Comparison of ENCODE assay signal across 11 cellular contexts in genomic region chr1:85224734-85225623, GRCh38. TPM values are rescaled to one million over a fixed set of nuclear protein-coding genes. Genes with fewer than 3 reads are reported as not detected.
DNase-seq lines count a peak whose midpoint lies in the region; ATAC-seq, FAIRE-seq and TF ChIP-seq lines count a peak whose summit lies in the region.
"Had no signal": no experiment of that assay in that cellular context is flagged by ENCODE, and none has a peak within 500 bp of the region (broad histone marks: within the 10 kb centered on the region; RNA-seq: fewer than 3 reads in every experiment).

No MANE protein-coding gene starts in this region.

- TF ChIP-seq CTCF in HEK293 (tag by site-specific recombination; IDR thresholded peaks at IDR 0.05) (no peak), foreskin keratinocyte (conservative IDR thresholded peaks at IDR 0.05) (no peak), pancreas (IDR thresholded peaks at IDR 0.05) (no peak), GM10266 (IDR thresholded peaks at IDR 0.05; ENCODE audit: control insufficient read depth, insufficient read depth, low read depth, missing control alignments) (no peak)

- no peak overlapping the region for H3K4me3 Mint-ChIP-seq in activated CD8-positive, alpha-beta T cell treated with anti-CD3 and anti-CD28 coated beads, Interleukin-2, amount 10 ng/mL, durations not matched to agents 7 days and 5 days
- H3K4me3 Mint-ChIP-seq: activated CD4-positive, alpha-beta memory T cell treated with anti-CD3 and anti-CD28 coated beads for 36 hours; central memory CD8-positive, alpha-beta T cell had no signal

- 12 to 14% methylated on average over 3 of the region's 3 CpGs for WGBS in pancreas, 2 donors

- ATAC-seq in foreskin keratinocyte: peak; percentile 85
- ATAC-seq in pancreas: peak; percentile 85 to 93 (median 92)
- no peak for ATAC-seq in activated CD8-positive, alpha-beta T cell treated with anti-CD3 and anti-CD28 coated beads, Interleukin-2, amount 10 ng/mL, durations not matched to agents 7 days and 5 days

- H3K4me1 ChIP-seq in HEK293 (ENCODE audit: control insufficient read depth, insufficient read depth, low read length): peaks cover 14% of the 10 kb centered on the region
- peaks cover 8% of the 10 kb centered on the region for H3K4me1 ChIP-seq in foreskin keratinocyte
- peaks cover 27 to 37% (median 36%) of the 10 kb centered on the region in 3 donors for H3K4me1 ChIP-seq in pancreas

- DNase-seq in NCI-H526 (lab: John Stamatoyannopoulos, UW) (peak; percentile 73 to 86), foreskin keratinocyte (peak in 1 of 2 donors; percentile 76), pancreas (peak; percentile 66 to 92 (median 75)), GM10266 (ENCODE audit: extremely low spot score) (no peak), NCI-H446 (lab: John Stamatoyannopoulos, UW) (no peak), AML-193 (lab: John Stamatoyannopoulos, UW) (no peak)
- DNase-seq in activated CD8-positive, alpha-beta T cell treated with anti-CD3 and anti-CD28 coated beads, Interleukin-2, amount 10 ng/mL, durations not matched to agents 7 days and 5 days: no peak
- DNase-seq: activated CD4-positive, alpha-beta memory T cell treated with anti-CD3 and anti-CD28 coated beads for 36 hours; stimulated activated CD4-positive, alpha-beta T cell treated with anti-CD3 and anti-CD28 coated beads, Interleukin-2, amount 100 ng/mL, for 24 hours had no signal

- H3K9me3 ChIP-seq in HEK293 (ENCODE audit: control insufficient read depth, insufficient read depth, low read depth, low read length): no peaks in the 10 kb centered on the region
- H3K9me3 ChIP-seq in pancreas: no peaks in the 10 kb centered on the region

- no peaks in the 10 kb centered on the region for H3K36me3 Mint-ChIP-seq in activated CD8-positive, alpha-beta T cell treated with anti-CD3 and anti-CD28 coated beads, Interleukin-2, amount 10 ng/mL, durations not matched to agents 7 days and 5 days (ENCODE audit: low read depth)
- H3K36me3 Mint-ChIP-seq: activated CD4-positive, alpha-beta memory T cell treated with anti-CD3 and anti-CD28 coated beads for 36 hours had no signal

- no peaks in the 10 kb centered on the region for H3K27me3 ChIP-seq in foreskin keratinocyte
- no peaks in the 10 kb centered on the region for H3K27me3 ChIP-seq in pancreas

- intact Hi-C loops in pancreas (cut with DNase I): no loop called here

- H3K27me3 Mint-ChIP-seq in activated CD8-positive, alpha-beta T cell treated with anti-CD3 and anti-CD28 coated beads, Interleukin-2, amount 10 ng/mL, durations not matched to agents 7 days and 5 days (ENCODE audit: low read depth): peaks cover 22% of the 10 kb centered on the region

- CTCF ChIA-PET in HEK293 (lab: Yijun Ruan, JAX): interaction anchor here (0.5 to 1.7 kb wide), 8 partner anchors 9 to 1907 kb away, joined by 3 to 8 read pairs (median 3); no protein-coding TSS in a partner anchor
- CTCF ChIA-PET in activated CD8-positive, alpha-beta T cell treated with anti-CD3 and anti-CD28 coated beads, Interleukin-2, amount 10 ng/mL, durations not matched to agents 7 days and 5 days (lab: Charles Lee): interaction anchor here (0.8 to 1.3 kb wide), 5 partner anchors 9 to 280 kb away, joined by 3 to 5 read pairs (median 3); partner anchors contain the start of gene C1orf52

- H3K4me1 Mint-ChIP-seq in activated CD8-positive, alpha-beta T cell treated with anti-CD3 and anti-CD28 coated beads, Interleukin-2, amount 10 ng/mL, durations not matched to agents 7 days and 5 days (ENCODE audit: low read depth): no peaks in the 10 kb centered on the region
- H3K4me1 Mint-ChIP-seq: central memory CD8-positive, alpha-beta T cell had no signal

- POLR2A ChIA-PET in HEK293 (lab: Yijun Ruan, JAX): interaction anchor here (0.8 to 2.4 kb wide), 6 partner anchors 15 to 356 kb away, joined by 3 to 19 read pairs (median 3); partner anchors contain the start of genes BCL10, C1orf52 and SYDE2
- POLR2A ChIA-PET in activated CD8-positive, alpha-beta T cell treated with anti-CD3 and anti-CD28 coated beads, Interleukin-2, amount 10 ng/mL, durations not matched to agents 7 days and 5 days (lab: Charles Lee): interaction anchor here (0.6 kb wide), 1 partner anchor 52 kb away, joined by 3 read pairs; the partner anchor contains the start of gene BCL10

- H3K9me3 Mint-ChIP-seq in activated CD8-positive, alpha-beta T cell treated with anti-CD3 and anti-CD28 coated beads, Interleukin-2, amount 10 ng/mL, durations not matched to agents 7 days and 5 days (ENCODE audit: insufficient read depth): no peaks in the 10 kb centered on the region
- H3K9me3 Mint-ChIP-seq: activated CD4-positive, alpha-beta memory T cell treated with anti-CD3 and anti-CD28 coated beads for 36 hours; central memory CD8-positive, alpha-beta T cell had no signal

- no peak overlapping the region for H3K27ac Mint-ChIP-seq in activated CD8-positive, alpha-beta T cell treated with anti-CD3 and anti-CD28 coated beads, Interleukin-2, amount 10 ng/mL, durations not matched to agents 7 days and 5 days
- H3K27ac Mint-ChIP-seq: activated CD4-positive, alpha-beta memory T cell treated with anti-CD3 and anti-CD28 coated beads for 36 hours had no signal

- peak overlapping the region; percentile 67 for H3K27ac ChIP-seq in HEK293 (ENCODE audit: extremely low read depth, low read depth, low read length)
- H3K27ac ChIP-seq in foreskin keratinocyte: no peak overlapping the region
- peak overlapping the region; percentile 47 to 88 (median 67) for H3K27ac ChIP-seq in pancreas

- no peak overlapping the region for H3K4me3 ChIP-seq in HEK293 (ENCODE audit: low read depth, low read length)
- H3K4me3 ChIP-seq in pancreas: no peak overlapping the region

- peak; percentile 70 for FAIRE-seq in pancreas (lab: Jason Lieb, UNC)

- no peaks in the 10 kb centered on the region for H3K36me3 ChIP-seq in HEK293 (ENCODE audit: control insufficient read depth in 2 of 2, insufficient read depth in 1 of 2, low read length in 2 of 2)
- no peaks in the 10 kb centered on the region for H3K36me3 ChIP-seq in pancreas

TF ChIP-seq in HEK293, 187 proteins besides CTCF, POLR2A, EP300 and RAD21 (continues in another document):
- TF ChIP-seq, protein P1, sequence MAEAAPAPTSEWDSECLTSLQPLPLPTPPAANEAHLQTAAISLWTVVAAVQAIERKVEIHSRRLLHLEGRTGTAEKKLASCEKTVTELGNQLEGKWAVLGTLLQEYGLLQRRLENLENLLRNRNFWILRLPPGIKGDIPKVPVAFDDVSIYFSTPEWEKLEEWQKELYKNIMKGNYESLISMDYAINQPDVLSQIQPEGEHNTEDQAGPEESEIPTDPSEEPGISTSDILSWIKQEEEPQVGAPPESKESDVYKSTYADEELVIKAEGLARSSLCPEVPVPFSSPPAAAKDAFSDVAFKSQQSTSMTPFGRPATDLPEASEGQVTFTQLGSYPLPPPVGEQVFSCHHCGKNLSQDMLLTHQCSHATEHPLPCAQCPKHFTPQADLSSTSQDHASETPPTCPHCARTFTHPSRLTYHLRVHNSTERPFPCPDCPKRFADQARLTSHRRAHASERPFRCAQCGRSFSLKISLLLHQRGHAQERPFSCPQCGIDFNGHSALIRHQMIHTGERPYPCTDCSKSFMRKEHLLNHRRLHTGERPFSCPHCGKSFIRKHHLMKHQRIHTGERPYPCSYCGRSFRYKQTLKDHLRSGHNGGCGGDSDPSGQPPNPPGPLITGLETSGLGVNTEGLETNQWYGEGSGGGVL (tag by site-specific recombination; IDR thresholded peaks at IDR 0.05): no peak
- no peak for TF ChIP-seq ZNF140 (tag by site-specific recombination; IDR thresholded peaks at IDR 0.05)
- TF ChIP-seq ZFP41 (tag by site-specific recombination; IDR thresholded peaks at IDR 0.05; ENCODE audit: borderline replicate concordance): no peak

RNA-seq across cellular contexts. Expression of gene SYDE2, which starts 24.2 kb away (rescaled TPM):
- total RNA-seq in foreskin keratinocyte (3.5 and 4.4 TPM in 2 replicates), pancreas (1 to 10 TPM; 4.9 to 6.6 (median 5.5) TPM)
- polyA plus RNA-seq in foreskin keratinocyte (0.19 and 0.30 TPM in 2 replicates), pancreas (1 to 10 TPM; 1.3 to 1.6 TPM)
- 1 to 10 TPM; 1.9 to 2.6 TPM for total RNA-seq in activated CD8-positive, alpha-beta T cell treated with anti-CD3 and anti-CD28 coated beads, Interleukin-2, amount 10 ng/mL, durations not matched to agents 7 days and 5 days

RNA-seq across cellular contexts. Expression of gene C1orf52, which starts 34.5 kb away (rescaled TPM):
- total RNA-seq in foreskin keratinocyte (21.4 TPM in 2 replicates), pancreas (10 to 100 TPM in 2 of 6 donors, 1 to 10 TPM in 4; 8.0 to 12.8 (median 9.7) TPM)
- polyA plus RNA-seq in foreskin keratinocyte (18.7 and 21.8 TPM in 2 replicates), pancreas (10 to 100 TPM; 14.0 to 16.7 TPM)
- total RNA-seq in activated CD8-positive, alpha-beta T cell treated with anti-CD3 and anti-CD28 coated beads, Interleukin-2, amount 10 ng/mL, durations not matched to agents 7 days and 5 days: 10 to 100 TPM; 25.5 to 29.5 TPM

RNA-seq across cellular contexts. Expression of gene BCL10, which starts 51.5 kb away (rescaled TPM):
- total RNA-seq in foreskin keratinocyte (49.4 and 52.0 TPM in 2 replicates), pancreas (10 to 100 TPM in 2 of 6 donors, 1 to 10 TPM in 4; 6.3 to 16.9 (median 8.5) TPM)
- polyA plus RNA-seq in foreskin keratinocyte (21.1 and 21.4 TPM in 2 replicates), pancreas (1 to 10 TPM; 3.2 to 4.6 TPM)
- total RNA-seq in activated CD8-positive, alpha-beta T cell treated with anti-CD3 and anti-CD28 coated beads, Interleukin-2, amount 10 ng/mL, durations not matched to agents 7 days and 5 days: 10 to 100 TPM; 26.4 to 27.0 TPM

Comparison
In these comparisons a context has a peak if more than half of its experiments do, and no peak if none do; other contexts are left out.
1. DNase-seq: peak in NCI-H526 (2 of 2) and pancreas (6 of 6); none in GM10266 (single experiment), activated CD8-positive, alpha-beta T cell treated with anti-CD3 and anti-CD28 coated beads, Interleukin-2, amount 10 ng/mL, durations not matched to agents 7 days and 5 days (single experiment), NCI-H446 (0 of 2) and AML-193 (0 of 2).